ENCODE assay signal across 33 cellular contexts in genomic region chr2:99619211-99619610, GRCh38.
"Had no signal": no experiment of that assay in that cellular context is flagged by ENCODE, and none has a peak within 500 bp of the region (broad histone marks: within the 10 kb centered on the region; RNA-seq: fewer than 3 reads in every experiment).

No MANE protein-coding gene starts in this region.

- H3K27me3 Mint-ChIP-seq: activated naive CD8-positive, alpha-beta T cell; naive B cell; stimulated activated memory B cell treated with anti-CD40 and anti-IgM and Interleukin-4, amounts not matched to agents 10 μg/mL and 1 μg/mL and 100 μg/mL, for 72 hours had no signal

- H3K36me3 Mint-ChIP-seq: activated naive CD8-positive, alpha-beta T cell had no signal

- H3K9me3 ChIP-seq: body of pancreas, esophagus squamous epithelium, left lung, pancreas, prostate gland, sigmoid colon, stomach, thyroid gland, upper lobe of left lung had no signal

- ATAC-seq: activated CD4-positive, CD25-positive, alpha-beta regulatory T cell treated with anti-CD3 and anti-CD28 coated beads, Interleukin-2, amount 50 U/mL, for 24 hours; body of pancreas; left lung; pancreas; stimulated activated memory B cell treated with anti-CD40 and anti-IgM and Interleukin-4, amounts not matched to agents 10 μg/mL and 1 μg/mL and 100 μg/mL, for 72 hours; T-helper 17 cell had no signal

- H3K9me3 Mint-ChIP-seq: naive B cell; neural crest cell; stimulated activated memory B cell treated with anti-CD40 and anti-IgM and Interleukin-4, amounts not matched to agents 10 μg/mL and 1 μg/mL and 100 μg/mL, for 72 hours had no signal

- DNase-seq: activated CD4-positive, alpha-beta T cell treated with anti-CD3 and anti-CD28 coated beads for 48 hours; activated CD4-positive, alpha-beta T cell treated with anti-CD3 and anti-CD28 coated beads, Interleukin-2, amount 50 U/mL, for 48 hours; activated CD8-positive, alpha-beta memory T cell treated with anti-CD3 and anti-CD28 coated beads for 24 hours; activated effector memory CD4-positive, alpha-beta T cell treated with Interleukin-2 at 50 U/mL for 16 hours; activated naive CD4-positive, alpha-beta T cell treated with Interleukin-2 at 50 U/mL for 16 hours; body of pancreas; dermis blood vessel endothelial cell; effector CD4-positive, alpha-beta T cell; esophagus squamous epithelium; foreskin melanocyte; kidney glomerular epithelial cell; left lung; naive B cell; nucleus accumbens; pancreas; retina; sigmoid colon; small intestine; stimulated activated CD4-positive, alpha-beta T cell treated with anti-CD3 and anti-CD28 coated beads, Interleukin-4, amount 100 ng/mL, for 4 hours; stimulated activated CD8-positive, alpha-beta memory T cell treated with anti-CD3 and anti-CD28 coated beads, Interleukin-4, amount 100 ng/mL, for 48 hours; stomach; T-helper 17 cell; T1000; thyroid gland; upper lobe of left lung; WERI-Rb-1 had no signal

- H3K27ac Mint-ChIP-seq: activated naive CD8-positive, alpha-beta T cell; stimulated activated memory B cell treated with anti-CD40 and anti-IgM and Interleukin-4, amounts not matched to agents 10 μg/mL and 1 μg/mL and 100 μg/mL, for 72 hours; T-helper 17 cell had no signal

- H3K27ac ChIP-seq: body of pancreas, cardiac muscle cell, epithelial cell of prostate, esophagus squamous epithelium, left lung, pancreas, prostate gland, sigmoid colon, stomach, thyroid gland, upper lobe of left lung, WERI-Rb-1 had no signal

- H3K27me3 ChIP-seq: body of pancreas, cardiac muscle cell, esophagus squamous epithelium, left lung, pancreas, sigmoid colon, stomach, thyroid gland, upper lobe of left lung had no signal

- H3K4me3 ChIP-seq: body of pancreas, cardiac muscle cell, esophagus squamous epithelium, left lung, pancreas, prostate gland, sigmoid colon, stomach, thyroid gland, upper lobe of left lung had no signal

- H3K4me3 Mint-ChIP-seq: activated naive CD8-positive, alpha-beta T cell; naive B cell; neural crest cell; stimulated activated memory B cell treated with anti-CD40 and anti-IgM and Interleukin-4, amounts not matched to agents 10 μg/mL and 1 μg/mL and 100 μg/mL, for 72 hours; T-helper 17 cell had no signal

- H3K36me3 ChIP-seq: cardiac muscle cell, esophagus squamous epithelium, left lung, pancreas, prostate gland, sigmoid colon, stomach, thyroid gland, upper lobe of left lung, WERI-Rb-1 had no signal

- H3K4me1 ChIP-seq: body of pancreas, esophagus squamous epithelium, left lung, pancreas, prostate gland had no signal
